ENCODE assay signal across 1 cellular context in the genomic region with DNA sequence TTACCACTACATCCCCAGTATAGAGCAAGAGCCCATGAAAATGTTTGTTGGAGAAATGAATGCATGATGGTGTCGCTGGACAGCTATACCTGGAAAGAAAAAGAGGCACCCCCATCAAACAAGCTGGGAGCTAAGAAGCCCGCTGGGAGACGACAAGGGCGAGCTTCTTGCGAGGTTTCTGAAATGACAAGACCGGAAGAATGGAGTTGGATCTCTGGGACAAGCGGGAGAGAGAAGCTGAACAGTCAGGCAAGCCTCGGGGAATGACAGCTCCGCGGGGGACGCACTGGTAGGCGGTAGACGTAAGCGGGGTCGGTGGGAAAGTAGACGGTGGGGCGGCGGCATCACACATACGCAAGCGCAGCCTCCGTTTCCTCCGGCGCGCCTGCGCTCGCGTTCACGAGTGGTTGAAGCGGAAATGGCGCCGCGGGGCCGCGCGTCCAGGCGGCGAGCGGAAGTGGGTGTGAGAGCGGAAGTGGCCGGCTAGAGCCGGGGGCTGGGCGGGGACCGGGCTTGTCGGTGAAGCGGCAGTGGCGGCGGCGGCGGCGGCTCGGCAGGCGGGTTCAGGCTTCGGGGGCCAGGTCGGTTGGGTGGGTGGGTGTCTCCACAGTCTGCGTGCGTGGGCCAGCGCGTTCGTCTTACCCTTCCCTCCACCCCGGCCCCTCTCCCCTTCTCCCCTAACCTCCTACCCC.
TF ChIP-seq lines count a peak whose summit lies in the region.

TSS of gene ARPC2 (plus strand) at position 516 of the 692 bp plus-strand sequence. CDS start 282 bp downstream, outside the sequence.

TF ChIP-seq in HepG2, 621 proteins besides CTCF, POLR2A, EP300 and RAD21 (continued from another document and continues in another):
- TF ChIP-seq ZNF512 (CRISPR knock-in tag; IDR thresholded peaks at IDR 0.05) (no peak), YEATS4 (CRISPR knock-in tag; IDR thresholded peaks at IDR 0.05; ENCODE audit: borderline replicate concordance) (peak; percentile 90), ZSCAN9 (CRISPR knock-in tag; IDR thresholded peaks at IDR 0.05; ENCODE audit: borderline replicate concordance) (peak; percentile 87), RFX5 (IDR thresholded peaks at IDR 0.05; ENCODE audit: low read depth, low read length) (no peak), BCL3 (CRISPR knock-in tag; IDR thresholded peaks at IDR 0.05) (peak; percentile 70), U2AF2 (IDR thresholded peaks at IDR 0.05; ENCODE audit: low read depth, low read length) (no peak), NR2C2 (CRISPR knock-in tag; IDR thresholded peaks at IDR 0.05; ENCODE audit: borderline replicate concordance) (peak; percentile 62), ZNF556 (CRISPR knock-in tag; IDR thresholded peaks at IDR 0.05; ENCODE audit: borderline replicate concordance) (peak; percentile 85; the same call in 1 of the 2 replicates), ZNF547 (CRISPR knock-in tag; IDR thresholded peaks at IDR 0.05) (peak; percentile 42; the same call in 1 of the 2 replicates), ZBTB38 (CRISPR knock-in tag; IDR thresholded peaks at IDR 0.05) (peak; percentile 72; the same call in 1 of the 2 replicates), ZNF737 (CRISPR knock-in tag; IDR thresholded peaks at IDR 0.05; ENCODE audit: borderline replicate concordance) (no peak), KMT2A (CRISPR knock-in tag; IDR thresholded peaks at IDR 0.05) (peak; percentile 89), ZNF136 (CRISPR knock-in tag; IDR thresholded peaks at IDR 0.05; ENCODE audit: low read depth) (peak; percentile 87; the same call in 1 of the 2 replicates), ERF (CRISPR knock-in tag; IDR thresholded peaks at IDR 0.05) (peak; percentile 95), HNRNPK (IDR thresholded peaks at IDR 0.05; ENCODE audit: low read depth, low read length, poor library complexity, severe bottlenecking) (peak; percentile 90), ATF2 (CRISPR knock-in tag; IDR thresholded peaks at IDR 0.05) (peak; percentile 66), TOE1 (CRISPR knock-in tag; IDR thresholded peaks at IDR 0.05) (no peak), ZNF678 (CRISPR knock-in tag; IDR thresholded peaks at IDR 0.05) (0 out of 2 replicates have a peak, but pooled peaks have one; percentile 62), ZNF781 (CRISPR knock-in tag; IDR thresholded peaks at IDR 0.05; ENCODE audit: borderline replicate concordance, not compliant biosample characterization) (no peak), SIN3A (IDR thresholded peaks at IDR 0.05; ENCODE audit: borderline replicate concordance, low read depth, low read length) (peak; percentile 81), ZNF264 (CRISPR knock-in tag; IDR thresholded peaks at IDR 0.05) (0 out of 2 replicates have a peak, but pooled peaks have one; percentile 72), HOXA3 (CRISPR knock-in tag; IDR thresholded peaks at IDR 0.05) (peak; percentile 94)
- TF ChIP-seq, protein P1, sequence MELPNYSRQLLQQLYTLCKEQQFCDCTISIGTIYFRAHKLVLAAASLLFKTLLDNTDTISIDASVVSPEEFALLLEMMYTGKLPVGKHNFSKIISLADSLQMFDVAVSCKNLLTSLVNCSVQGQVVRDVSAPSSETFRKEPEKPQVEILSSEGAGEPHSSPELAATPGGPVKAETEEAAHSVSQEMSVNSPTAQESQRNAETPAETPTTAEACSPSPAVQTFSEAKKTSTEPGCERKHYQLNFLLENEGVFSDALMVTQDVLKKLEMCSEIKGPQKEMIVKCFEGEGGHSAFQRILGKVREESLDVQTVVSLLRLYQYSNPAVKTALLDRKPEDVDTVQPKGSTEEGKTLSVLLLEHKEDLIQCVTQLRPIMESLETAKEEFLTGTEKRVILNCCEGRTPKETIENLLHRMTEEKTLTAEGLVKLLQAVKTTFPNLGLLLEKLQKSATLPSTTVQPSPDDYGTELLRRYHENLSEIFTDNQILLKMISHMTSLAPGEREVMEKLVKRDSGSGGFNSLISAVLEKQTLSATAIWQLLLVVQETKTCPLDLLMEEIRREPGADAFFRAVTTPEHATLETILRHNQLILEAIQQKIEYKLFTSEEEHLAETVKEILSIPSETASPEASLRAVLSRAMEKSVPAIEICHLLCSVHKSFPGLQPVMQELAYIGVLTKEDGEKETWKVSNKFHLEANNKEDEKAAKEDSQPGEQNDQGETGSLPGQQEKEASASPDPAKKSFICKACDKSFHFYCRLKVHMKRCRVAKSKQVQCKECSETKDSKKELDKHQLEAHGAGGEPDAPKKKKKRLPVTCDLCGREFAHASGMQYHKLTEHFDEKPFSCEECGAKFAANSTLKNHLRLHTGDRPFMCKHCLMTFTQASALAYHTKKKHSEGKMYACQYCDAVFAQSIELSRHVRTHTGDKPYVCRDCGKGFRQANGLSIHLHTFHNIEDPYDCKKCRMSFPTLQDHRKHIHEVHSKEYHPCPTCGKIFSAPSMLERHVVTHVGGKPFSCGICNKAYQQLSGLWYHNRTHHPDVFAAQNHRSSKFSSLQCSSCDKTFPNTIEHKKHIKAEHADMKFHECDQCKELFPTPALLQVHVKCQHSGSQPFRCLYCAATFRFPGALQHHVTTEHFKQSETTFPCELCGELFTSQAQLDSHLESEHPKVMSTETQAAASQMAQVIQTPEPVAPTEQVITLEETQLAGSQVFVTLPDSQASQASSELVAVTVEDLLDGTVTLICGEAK (IDR thresholded peaks at IDR 0.05) = peak; percentile 65
- TF ChIP-seq, protein P1 (CRISPR knock-in tag; IDR thresholded peaks at IDR 0.05) = peak; percentile 53
- TF ChIP-seq, protein P2, sequence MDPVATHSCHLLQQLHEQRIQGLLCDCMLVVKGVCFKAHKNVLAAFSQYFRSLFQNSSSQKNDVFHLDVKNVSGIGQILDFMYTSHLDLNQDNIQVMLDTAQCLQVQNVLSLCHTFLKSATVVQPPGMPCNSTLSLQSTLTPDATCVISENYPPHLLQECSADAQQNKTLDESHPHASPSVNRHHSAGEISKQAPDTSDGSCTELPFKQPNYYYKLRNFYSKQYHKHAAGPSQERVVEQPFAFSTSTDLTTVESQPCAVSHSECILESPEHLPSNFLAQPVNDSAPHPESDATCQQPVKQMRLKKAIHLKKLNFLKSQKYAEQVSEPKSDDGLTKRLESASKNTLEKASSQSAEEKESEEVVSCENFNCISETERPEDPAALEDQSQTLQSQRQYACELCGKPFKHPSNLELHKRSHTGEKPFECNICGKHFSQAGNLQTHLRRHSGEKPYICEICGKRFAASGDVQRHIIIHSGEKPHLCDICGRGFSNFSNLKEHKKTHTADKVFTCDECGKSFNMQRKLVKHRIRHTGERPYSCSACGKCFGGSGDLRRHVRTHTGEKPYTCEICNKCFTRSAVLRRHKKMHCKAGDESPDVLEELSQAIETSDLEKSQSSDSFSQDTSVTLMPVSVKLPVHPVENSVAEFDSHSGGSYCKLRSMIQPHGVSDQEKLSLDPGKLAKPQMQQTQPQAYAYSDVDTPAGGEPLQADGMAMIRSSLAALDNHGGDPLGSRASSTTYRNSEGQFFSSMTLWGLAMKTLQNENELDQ (CRISPR knock-in tag; IDR thresholded peaks at IDR 0.05; ENCODE audit: borderline replicate concordance) = peak; percentile 36; the same call in 1 of the 2 replicates
- TF ChIP-seq, protein P3, sequence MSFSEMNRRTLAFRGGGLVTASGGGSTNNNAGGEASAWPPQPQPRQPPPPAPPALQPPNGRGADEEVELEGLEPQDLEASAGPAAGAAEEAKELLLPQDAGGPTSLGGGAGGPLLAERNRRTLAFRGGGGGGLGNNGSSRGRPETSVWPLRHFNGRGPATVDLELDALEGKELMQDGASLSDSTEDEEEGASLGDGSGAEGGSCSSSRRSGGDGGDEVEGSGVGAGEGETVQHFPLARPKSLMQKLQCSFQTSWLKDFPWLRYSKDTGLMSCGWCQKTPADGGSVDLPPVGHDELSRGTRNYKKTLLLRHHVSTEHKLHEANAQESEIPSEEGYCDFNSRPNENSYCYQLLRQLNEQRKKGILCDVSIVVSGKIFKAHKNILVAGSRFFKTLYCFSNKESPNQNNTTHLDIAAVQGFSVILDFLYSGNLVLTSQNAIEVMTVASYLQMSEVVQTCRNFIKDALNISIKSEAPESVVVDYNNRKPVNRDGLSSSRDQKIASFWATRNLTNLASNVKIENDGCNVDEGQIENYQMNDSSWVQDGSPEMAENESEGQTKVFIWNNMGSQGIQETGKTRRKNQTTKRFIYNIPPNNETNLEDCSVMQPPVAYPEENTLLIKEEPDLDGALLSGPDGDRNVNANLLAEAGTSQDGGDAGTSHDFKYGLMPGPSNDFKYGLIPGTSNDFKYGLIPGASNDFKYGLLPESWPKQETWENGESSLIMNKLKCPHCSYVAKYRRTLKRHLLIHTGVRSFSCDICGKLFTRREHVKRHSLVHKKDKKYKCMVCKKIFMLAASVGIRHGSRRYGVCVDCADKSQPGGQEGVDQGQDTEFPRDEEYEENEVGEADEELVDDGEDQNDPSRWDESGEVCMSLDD (CRISPR knock-in tag; IDR thresholded peaks at IDR 0.05; ENCODE audit: borderline replicate concordance) = 0 out of 2 replicates have a peak, but pooled peaks have one; percentile 25
